Comparison of ENCODE assay signal across 8 cellular contexts in genomic region chr9:96217756-96218693, GRCh38.
A peak's percentile ranks its signal among the peaks of the same experiment; 100 is the strongest.
DNase-seq lines count a peak whose midpoint lies in the region; ATAC-seq and TF ChIP-seq lines count a peak whose summit lies in the region.

No MANE protein-coding gene starts in this region.

- H3K4me1 ChIP-seq in GM23338 (ENCODE audit: insufficient read depth) (peaks cover 4% of the 10 kb centered on the region; the same call in 1 of the 2 replicates), right atrium auricular region (peaks cover 0 to 31% of the 10 kb centered on the region in 2 donors), prostate gland (replicated peaks) (no peaks in the 10 kb centered on the region)

- H3K36me3 ChIP-seq in GM23338 (ENCODE audit: insufficient read depth) (no peaks in the 10 kb centered on the region), right atrium auricular region (no peaks in the 10 kb centered on the region), prostate gland (no peaks in the 10 kb centered on the region)

- H3K4me1 Mint-ChIP-seq in GM23338 (peaks cover 20% of the 10 kb centered on the region), T-helper 17 cell (peaks cover 9% of the 10 kb centered on the region)

- H3K4me3 Mint-ChIP-seq in GM23338 (peak overlapping the region; percentile 66), T-helper 17 cell (peak overlapping the region; percentile 80)

- TF ChIP-seq CTCF in GM23338 (conservative IDR thresholded peaks at IDR 0.05; ENCODE audit: low read depth in 2 of 2) (peak; percentile 75 to 85), right atrium auricular region (IDR thresholded peaks at IDR 0.05) (peak; percentile 96 to 99), prostate gland (IDR thresholded peaks at IDR 0.05) (peak; percentile 98 to 99 (median 98))

- H3K4me2 ChIP-seq in GM23338: peak overlapping the region; percentile 72

- DNase-seq in DMS153 (lab: John Stamatoyannopoulos, UW) (peak; percentile 11), GM23338 (ENCODE audit: low spot score) (peak; percentile 81), MV-4-11 (lab: John Stamatoyannopoulos, UW) (peak; percentile 75), T-helper 17 cell (peak; percentile 43 to 70 (median 52)), amygdala (lab: John Stamatoyannopoulos, UW) (peak in 46 of 56 donors; percentile 20 to 81 (median 59)), right atrium auricular region (ENCODE audit: low spot score) (peak; percentile 69), prostate gland (ENCODE audit: low spot score) (peak; percentile 59), ureter (ENCODE audit: low spot score) (peak; percentile 83)

- H3K4me3 ChIP-seq in GM23338 (peak overlapping the region; percentile 49), right atrium auricular region (peak overlapping the region; percentile 14 to 44), prostate gland (peak overlapping the region; percentile 4 to 15)

- H3K27ac Mint-ChIP-seq in GM23338: no peak overlapping the region
- H3K27ac Mint-ChIP-seq in T-helper 17 cell: peak overlapping the region; percentile 39

- H3F3A ChIP-seq in GM23338 (replicated peaks; ENCODE audit: low read depth): no peaks in the 10 kb centered on the region

- H3K9me3 Mint-ChIP-seq in GM23338: peaks cover 12% of the 10 kb centered on the region

- intact Hi-C loops in prostate gland (cut with DNase I): loop anchor here (5.0 to 10.0 kb wide), 2 partner anchors 343 to 701 kb away; partner anchors contain the start of genes ERCC6L2 and PTCH1

- H3K27me3 Mint-ChIP-seq in GM23338 (ENCODE audit: insufficient read depth, low read depth, poor library complexity): peaks cover 26% of the 10 kb centered on the region
- H3K27me3 Mint-ChIP-seq in T-helper 17 cell: peaks cover 64% of the 10 kb centered on the region

- H3K9me3 ChIP-seq in T-helper 17 cell (ENCODE audit: control insufficient read depth, low read length, poor library complexity, severe bottlenecking) (no peaks in the 10 kb centered on the region), right atrium auricular region (no peaks in the 10 kb centered on the region), prostate gland (no peaks in the 10 kb centered on the region)

- ATAC-seq in GM23338: peak; percentile 78
- peak; percentile 87 for ATAC-seq in T-helper 17 cell

- peaks cover 21% of the 10 kb centered on the region for H3K27me3 ChIP-seq in GM23338 (ENCODE audit: insufficient read depth)
- H3K27me3 ChIP-seq in right atrium auricular region: no peaks in the 10 kb centered on the region
- H3K27me3 ChIP-seq in prostate gland (replicated peaks; ENCODE audit: insufficient read depth): no peaks in the 10 kb centered on the region

- peaks cover 3% of the 10 kb centered on the region; the same call in 2 of the 3 replicates for H3K36me3 Mint-ChIP-seq in GM23338 (ENCODE audit: low read depth)
- H3K36me3 Mint-ChIP-seq in T-helper 17 cell (ENCODE audit: low read depth): no peaks in the 10 kb centered on the region

- no peak overlapping the region for H3K27ac ChIP-seq in GM23338 (ENCODE audit: low read depth)
- peak overlapping the region; percentile 53 to 63 for H3K27ac ChIP-seq in right atrium auricular region
- H3K27ac ChIP-seq in prostate gland: peak overlapping the region; percentile 46 to 58

- peak overlapping the region; percentile 80; the same call in 1 of the 2 replicates for H2AFZ ChIP-seq in GM23338

- TF ChIP-seq POLR2A in prostate gland (IDR thresholded peaks at IDR 0.05): no peak

- no peaks in the 10 kb centered on the region for H3K79me2 ChIP-seq in GM23338 (replicated peaks; ENCODE audit: insufficient read depth)

- H4K20me1 ChIP-seq in GM23338 (replicated peaks; ENCODE audit: insufficient read depth): no peaks in the 10 kb centered on the region

- 4% methylated on average over 36 of the region's 43 CpGs for WGBS in prostate gland

- H3K9me2 ChIP-seq in GM23338 (ENCODE audit: insufficient read depth): no peaks in the 10 kb centered on the region

TF ChIP-seq in GM23338, 12 proteins besides CTCF, POLR2A, EP300 and RAD21 (continues in another document):
- TF ChIP-seq EZH2 (IDR thresholded peaks at IDR 0.05; ENCODE audit: low read depth, unreplicated experiment): no peak
- TF ChIP-seq ZNF114 (CRISPR knock-in tag; IDR thresholded peaks at IDR 0.05): no peak
- TF ChIP-seq ZNF462 (CRISPR knock-in tag; IDR thresholded peaks at IDR 0.05): no peak
- TF ChIP-seq EZH2phosphoT487 (IDR thresholded peaks at IDR 0.05; ENCODE audit: unreplicated experiment): no peak
- TF ChIP-seq JUNB (IDR thresholded peaks at IDR 0.05; ENCODE audit: unreplicated experiment): no peak
- TF ChIP-seq POLR2AphosphoS5 (IDR thresholded peaks at IDR 0.05; ENCODE audit: low read depth): no peak
- no peak for TF ChIP-seq STAT1 (IDR thresholded peaks at IDR 0.05; ENCODE audit: unreplicated experiment)
- no peak for TF ChIP-seq ZNF331 (CRISPR knock-in tag; IDR thresholded peaks at IDR 0.05; ENCODE audit: low read depth)
- TF ChIP-seq NANOG (IDR thresholded peaks at IDR 0.05; ENCODE audit: borderline replicate concordance): no peak

Comparison
In these comparisons a context has a peak if more than half of its experiments do, and no peak if none do; other contexts are left out.
1. DNase-seq: peak in every context shown above with its lines; median percentile 83 in ureter; 81 in GM23338; 75 in MV-4-11; 69 in right atrium auricular region; 59 in amygdala; 59 in prostate gland; 52 in T-helper 17 cell; 11 in DMS153.